ENCODE assay signal across 2 cellular contexts in the genomic region with DNA sequence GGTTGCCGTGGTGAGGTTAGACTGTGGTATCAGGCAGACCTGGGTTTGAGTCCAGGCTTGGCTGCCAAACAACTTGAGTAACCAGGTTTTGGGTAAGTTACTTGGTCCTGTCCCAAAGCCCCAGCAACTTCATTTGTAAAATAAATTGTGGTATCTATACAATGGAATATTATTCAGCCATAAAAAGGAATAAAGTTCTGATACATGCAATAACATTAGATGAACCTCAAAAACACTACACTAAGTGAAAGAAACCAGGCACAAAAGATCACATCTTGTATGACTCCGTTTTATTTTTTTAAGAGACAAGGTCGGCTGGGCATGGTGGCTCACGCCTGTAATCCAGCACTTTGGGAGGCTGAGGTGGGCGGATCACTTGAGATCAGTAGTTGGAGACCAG.
TF ChIP-seq lines count a peak whose summit lies in the region.

No MANE protein-coding gene starts in this region.

TF ChIP-seq in HEK293, 187 proteins besides CTCF, POLR2A, EP300 and RAD21:
- no peak for TF ChIP-seq GFI1B (tag by site-specific recombination; IDR thresholded peaks at IDR 0.05)
- TF ChIP-seq, protein P1, sequence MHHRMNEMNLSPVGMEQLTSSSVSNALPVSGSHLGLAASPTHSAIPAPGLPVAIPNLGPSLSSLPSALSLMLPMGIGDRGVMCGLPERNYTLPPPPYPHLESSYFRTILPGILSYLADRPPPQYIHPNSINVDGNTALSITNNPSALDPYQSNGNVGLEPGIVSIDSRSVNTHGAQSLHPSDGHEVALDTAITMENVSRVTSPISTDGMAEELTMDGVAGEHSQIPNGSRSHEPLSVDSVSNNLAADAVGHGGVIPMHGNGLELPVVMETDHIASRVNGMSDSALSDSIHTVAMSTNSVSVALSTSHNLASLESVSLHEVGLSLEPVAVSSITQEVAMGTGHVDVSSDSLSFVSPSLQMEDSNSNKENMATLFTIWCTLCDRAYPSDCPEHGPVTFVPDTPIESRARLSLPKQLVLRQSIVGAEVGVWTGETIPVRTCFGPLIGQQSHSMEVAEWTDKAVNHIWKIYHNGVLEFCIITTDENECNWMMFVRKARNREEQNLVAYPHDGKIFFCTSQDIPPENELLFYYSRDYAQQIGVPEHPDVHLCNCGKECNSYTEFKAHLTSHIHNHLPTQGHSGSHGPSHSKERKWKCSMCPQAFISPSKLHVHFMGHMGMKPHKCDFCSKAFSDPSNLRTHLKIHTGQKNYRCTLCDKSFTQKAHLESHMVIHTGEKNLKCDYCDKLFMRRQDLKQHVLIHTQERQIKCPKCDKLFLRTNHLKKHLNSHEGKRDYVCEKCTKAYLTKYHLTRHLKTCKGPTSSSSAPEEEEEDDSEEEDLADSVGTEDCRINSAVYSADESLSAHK (tag by site-specific recombination; IDR thresholded peaks at IDR 0.05) = no peak
- no peak for TF ChIP-seq ZFHX2 (tag by site-specific recombination; conservative IDR thresholded peaks at IDR 0.05)
- TF ChIP-seq ZNF558 (tag by site-specific recombination; IDR thresholded peaks at IDR 0.05) = no peak
- peak; percentile 94 for TF ChIP-seq ZNF146 (tag by site-specific recombination; IDR thresholded peaks at IDR 0.05)
- no peak for TF ChIP-seq ZNF792 (tag by site-specific recombination; IDR thresholded peaks at IDR 0.05)
- no peak for TF ChIP-seq ZNF423 (tag by site-specific recombination; IDR thresholded peaks at IDR 0.05)
- no peak for TF ChIP-seq KLF7 (tag by site-specific recombination; IDR thresholded peaks at IDR 0.05; ENCODE audit: borderline replicate concordance)

TF ChIP-seq in H1, 55 proteins besides CTCF, POLR2A, EP300 and RAD21:
- TF ChIP-seq ASH2L (IDR thresholded peaks at IDR 0.05; ENCODE audit: low read length) (no peak), KDM1A (IDR thresholded peaks at IDR 0.05; ENCODE audit: borderline replicate concordance, low read length) (no peak), PHF8 (conservative IDR thresholded peaks at IDR 0.05; ENCODE audit: low read depth, low read length) (no peak), GABPA (IDR thresholded peaks at IDR 0.05; ENCODE audit: borderline replicate concordance, insufficient read depth, low read length) (no peak), JUN (IDR thresholded peaks at IDR 0.05; ENCODE audit: low read depth, low read length) (no peak)
TF ChIP-seq in H1: peak in this region for 0.
